ENCODE assay signal across 11 cellular contexts in genomic region chr17:17820457-17821158, GRCh38. TPM values are rescaled to one million over a fixed set of nuclear protein-coding genes. Genes with fewer than 3 reads are reported as not detected.
A peak's percentile ranks its signal among the peaks of the same experiment; 100 is the strongest.
DNase-seq lines count a peak whose midpoint lies in the region; FAIRE-seq and TF ChIP-seq lines count a peak whose summit lies in the region.
"Had no signal": no experiment of that assay in that cellular context is flagged by ENCODE, and none has a peak within 500 bp of the region (broad histone marks: within the 10 kb centered on the region; RNA-seq: fewer than 3 reads in every experiment).

No MANE protein-coding gene starts in this region.

- H2BK12ac ChIP-seq in H9 (ENCODE audit: insufficient read length, low read depth, low read length): no peak overlapping the region

- H3K9me3 ChIP-seq in H9 (ENCODE audit: control insufficient read depth, low read depth, low read length) (no peaks in the 10 kb centered on the region), SK-N-MC (ENCODE audit: low read depth, low read length) (no peaks in the 10 kb centered on the region), endocrine pancreas (ENCODE audit: control insufficient read depth, low read length) (no peaks in the 10 kb centered on the region), sigmoid colon (no peaks in the 10 kb centered on the region)
- H3K9me3 ChIP-seq: heart right ventricle had no signal

- H3K9ac ChIP-seq in H9 (ENCODE audit: extremely low read depth, insufficient read length, low read length): no peak overlapping the region
- H3K9ac ChIP-seq in SK-N-MC (ENCODE audit: insufficient read length): peak overlapping the region; percentile 77
- H3K9ac ChIP-seq in endocrine pancreas (ENCODE audit: control insufficient read depth, insufficient read depth, low read length): peak overlapping the region; percentile 52

- H3K36me3 Mint-ChIP-seq in H9 (ENCODE audit: insufficient read depth in 1 of 3, low read depth in 3 of 3): peaks cover 22 to 50% (median 46%) of the 10 kb centered on the region in 3 experiments

- H3K23ac ChIP-seq in H9 (ENCODE audit: insufficient read length, low read depth, low read length): no peak overlapping the region

- no peak for FAIRE-seq in D721Med (lab: Jason Lieb, UNC)
- FAIRE-seq: colon, small intestine had no signal

- H2AK5ac ChIP-seq in H9 (ENCODE audit: insufficient read length, low read length): no peak overlapping the region

- H3K79me1 ChIP-seq in H9 (ENCODE audit: insufficient read depth, low read depth, low read length, poor library complexity, severe bottlenecking): peaks cover 13% of the 10 kb centered on the region

- H3K36me3 ChIP-seq in SK-N-MC (ENCODE audit: insufficient read depth, low read length) (peaks cover 49% of the 10 kb centered on the region), endocrine pancreas (ENCODE audit: control insufficient read depth, insufficient read depth, low read length) (peaks cover 2% of the 10 kb centered on the region), sigmoid colon (peaks cover 14 to 42% (median 31%) of the 10 kb centered on the region in 4 donors)

- no peak overlapping the region for H2AFZ ChIP-seq in H9 (ENCODE audit: low read length)

- peaks cover 9% of the 10 kb centered on the region for H3K23me2 ChIP-seq in H9 (ENCODE audit: insufficient read length, low read depth, low read length, poor library complexity, severe bottlenecking)

- H3K4me1 ChIP-seq in H9 (ENCODE audit: insufficient read depth, low read length) (peaks cover 11% of the 10 kb centered on the region), endocrine pancreas (ENCODE audit: control insufficient read depth, insufficient read depth, low read length) (no peaks in the 10 kb centered on the region), sigmoid colon (peaks cover 0 to 80% (median 76%) of the 10 kb centered on the region in 4 donors)

- no peak overlapping the region for H2BK20ac ChIP-seq in H9 (ENCODE audit: low read depth, low read length, poor library complexity, severe bottlenecking)

- H3K4me3 Mint-ChIP-seq in H9: no peak overlapping the region

- intact Hi-C loops in sigmoid colon (cut with DNase I): no loop called here

- no peak overlapping the region for H2BK5ac ChIP-seq in H9 (ENCODE audit: insufficient read length, low read length)

- TF ChIP-seq CTCF in H9 (conservative IDR thresholded peaks at IDR 0.05) (no peak), sigmoid colon (IDR thresholded peaks at IDR 0.05) (no peak), D721Med (IDR thresholded peaks at IDR 0.05; ENCODE audit: insufficient read depth, missing control alignments) (no peak)

- no peaks in the 10 kb centered on the region for H3K27me3 Mint-ChIP-seq in H9 (ENCODE audit: low read depth)

- H3K27ac Mint-ChIP-seq in H9: peak overlapping the region in 2 of 3 experiments; percentile 62 to 84; a peak in 3 of 7 replicates
- H3K27ac Mint-ChIP-seq: mesothelial cell of epicardium had no signal

- no peak overlapping the region for H3K14ac ChIP-seq in H9 (ENCODE audit: insufficient read depth, low read length)

- peaks cover 36 to 65% of the 10 kb centered on the region in 2 experiments for H3K4me1 Mint-ChIP-seq in H9

- H3K56ac ChIP-seq in H9 (ENCODE audit: insufficient read length, low read depth, low read length): no peak overlapping the region

- no peak overlapping the region for H3K4me2 ChIP-seq in H9 (ENCODE audit: insufficient read depth, insufficient read length, low read length)

- H3K27me3 ChIP-seq in H9 (ENCODE audit: insufficient read depth, low read length) (no peaks in the 10 kb centered on the region), endocrine pancreas (ENCODE audit: control insufficient read depth, insufficient read depth, low read length) (no peaks in the 10 kb centered on the region), sigmoid colon (no peaks in the 10 kb centered on the region)
- H3K27me3 ChIP-seq: heart right ventricle had no signal

- H3T11ph ChIP-seq in H9 (ENCODE audit: low read length): no peak overlapping the region

- H3K9me3 Mint-ChIP-seq in H9: no peaks in the 10 kb centered on the region
- H3K9me3 Mint-ChIP-seq: mesothelial cell of epicardium had no signal

- no peak for TF ChIP-seq EP300 in sigmoid colon (IDR thresholded peaks at IDR 0.05)

- no CpG with 5 or more reads among the region's 7 CpGs for WGBS in H9 (ENCODE audit: extremely low coverage, insufficient read length, low lambda C conversion rate)
- WGBS in sigmoid colon, 2 donors: 64 to 91% methylated on average over 7 of the region's 7 CpGs

- H4K91ac ChIP-seq in H9 (ENCODE audit: insufficient read length, low read depth, low read length): no peak overlapping the region

- H3K79me2 ChIP-seq in H9 (ENCODE audit: insufficient read depth, low read length): peaks cover 6% of the 10 kb centered on the region; the same call in 1 of the 2 replicates

- in situ Hi-C loops in ACHN (cut with HindIII; ENCODE audit: low pct_ligation_motif_present, low pct_unique_long_range_greater_than_20kb, low sequenced_read_pairs): no loop called here

- H3K4me3 ChIP-seq in SK-N-MC (peak overlapping the region; percentile 86), endocrine pancreas (ENCODE audit: control insufficient read depth, insufficient read depth, low read length) (peak overlapping the region; percentile 57), sigmoid colon (no peak overlapping the region)

- H4K5ac ChIP-seq in H9 (ENCODE audit: insufficient read length, low read depth, low read length): no peak overlapping the region

- DNase-seq in H9: no peak
- DNase-seq in SK-N-MC (ENCODE audit: low read depth, low spot score): no peak
- no peak for DNase-seq in sigmoid colon
- DNase-seq in D721Med (ENCODE audit: insufficient read length, low spot score): no peak
- no peak for DNase-seq in ACHN
- DNase-seq in A172 (ENCODE audit: low spot score): no peak
- DNase-seq: heart right ventricle, small intestine had no signal

- H3K27ac ChIP-seq in H9 (ENCODE audit: insufficient read length, low read depth, low read length) (no peak overlapping the region), SK-N-MC (peak overlapping the region; percentile 67), sigmoid colon (peak overlapping the region in 3 of 4 donors; percentile 41 to 86 (median 83))

- H3K18ac ChIP-seq in H9 (ENCODE audit: insufficient read length, low read depth, low read length): no peak overlapping the region

- no peak for TF ChIP-seq POLR2A in sigmoid colon (IDR thresholded peaks at IDR 0.05)

- H2BK120ac ChIP-seq in H9 (ENCODE audit: low read depth, low read length, poor library complexity, severe bottlenecking): no peak overlapping the region

- no peak overlapping the region for H4K8ac ChIP-seq in H9 (replicated peaks; ENCODE audit: insufficient read length, low read depth, low read length)

- no peak overlapping the region for H2BK15ac ChIP-seq in H9 (ENCODE audit: low read depth, low read length)

- peaks cover 2% of the 10 kb centered on the region for H4K20me1 ChIP-seq in H9 (ENCODE audit: control insufficient read depth, insufficient read depth, insufficient read length)

- no peak overlapping the region for H3K4ac ChIP-seq in H9 (ENCODE audit: low read depth, low read length)

RNA-seq across cellular contexts. Expression of gene SREBF1, which starts 16.2 kb away (rescaled TPM):
- total RNA-seq in H9 (2021) (76.2 and 81.9 TPM in 2 replicates), sigmoid colon (10 to 100 TPM; 26.0 to 53.5 (median 43.5) TPM)
- 100 to 1,000 TPM in 1 of 3 donors, 10 to 100 TPM in 2; 10.2 to 172 (median 14.3) TPM for polyA plus RNA-seq in sigmoid colon
- total RNA-seq in A172 (2014; rRNA removed; shearing (Covaris generic)): 92.5 and 132 TPM in 2 replicates

Comparison
In these comparisons a context has a peak if more than half of its experiments do, and no peak if none do; other contexts are left out.
1. H3K4me3 ChIP-seq: peak in SK-N-MC (single experiment) and endocrine pancreas (single experiment); none in sigmoid colon (0 of 4).